ENCODE assay signal across 18 cellular contexts in genomic region chr13:109000207-109000606, GRCh38.
"Had no signal": no experiment of that assay in that cellular context is flagged by ENCODE, and none has a peak within 500 bp of the region (broad histone marks: within the 10 kb centered on the region; RNA-seq: fewer than 3 reads in every experiment).

No MANE protein-coding gene starts in this region.

- DNase-seq: effector memory CD8-positive, alpha-beta T cell; gastrocnemius medialis; heart right ventricle; hypothalamus; islet precursor cell; mucosa of descending colon; naive thymus-derived CD8-positive, alpha-beta T cell; nucleus accumbens; ovary; right cardiac atrium; stimulated activated CD4-positive, alpha-beta T cell treated with anti-CD3 and anti-CD28 coated beads, Interleukin-2, amount 100 ng/mL, for 48 hours; stimulated activated naive CD8-positive, alpha-beta T cell treated with anti-CD3 and anti-CD28 coated beads, Interleukin-15, Interleukin-2, amounts not matched to agents 100 U/mL and 50 U/mL, for 24 hours; thyroid gland had no signal

- H3K27me3 ChIP-seq: esophagus muscularis mucosa, gastrocnemius medialis, heart right ventricle, ovary, suprapubic skin, thyroid gland had no signal

- H3K4me3 ChIP-seq: esophagus muscularis mucosa, gastrocnemius medialis, heart right ventricle, mucosa of descending colon, ovary, smooth muscle cell, suprapubic skin, thyroid gland had no signal

- ATAC-seq: effector memory CD8-positive, alpha-beta T cell; gastrocnemius medialis; heart right ventricle; left lobe of liver; mucosa of descending colon; naive thymus-derived CD8-positive, alpha-beta T cell; right cardiac atrium; stimulated activated naive CD8-positive, alpha-beta T cell treated with anti-CD3 and anti-CD28 coated beads, Interleukin-15, Interleukin-2, amounts not matched to agents 100 U/mL and 50 U/mL, for 24 hours had no signal

- H3K4me1 ChIP-seq: esophagus muscularis mucosa, gastrocnemius medialis, heart right ventricle, suprapubic skin, thyroid gland had no signal

- H3K27ac ChIP-seq: epithelial cell of prostate, esophagus muscularis mucosa, gastrocnemius medialis, heart right ventricle, ovary, suprapubic skin, thyroid gland had no signal

- H3K4me2 ChIP-seq: smooth muscle cell had no signal

- H3K9me3 ChIP-seq: esophagus muscularis mucosa, gastrocnemius medialis, heart right ventricle, mucosa of descending colon, ovary, suprapubic skin, thyroid gland had no signal

- H3K36me3 ChIP-seq: esophagus muscularis mucosa, gastrocnemius medialis, heart right ventricle, ovary, suprapubic skin, thyroid gland had no signal
